Comparison of ENCODE assay signal across 9 cellular contexts in the genomic region with DNA sequence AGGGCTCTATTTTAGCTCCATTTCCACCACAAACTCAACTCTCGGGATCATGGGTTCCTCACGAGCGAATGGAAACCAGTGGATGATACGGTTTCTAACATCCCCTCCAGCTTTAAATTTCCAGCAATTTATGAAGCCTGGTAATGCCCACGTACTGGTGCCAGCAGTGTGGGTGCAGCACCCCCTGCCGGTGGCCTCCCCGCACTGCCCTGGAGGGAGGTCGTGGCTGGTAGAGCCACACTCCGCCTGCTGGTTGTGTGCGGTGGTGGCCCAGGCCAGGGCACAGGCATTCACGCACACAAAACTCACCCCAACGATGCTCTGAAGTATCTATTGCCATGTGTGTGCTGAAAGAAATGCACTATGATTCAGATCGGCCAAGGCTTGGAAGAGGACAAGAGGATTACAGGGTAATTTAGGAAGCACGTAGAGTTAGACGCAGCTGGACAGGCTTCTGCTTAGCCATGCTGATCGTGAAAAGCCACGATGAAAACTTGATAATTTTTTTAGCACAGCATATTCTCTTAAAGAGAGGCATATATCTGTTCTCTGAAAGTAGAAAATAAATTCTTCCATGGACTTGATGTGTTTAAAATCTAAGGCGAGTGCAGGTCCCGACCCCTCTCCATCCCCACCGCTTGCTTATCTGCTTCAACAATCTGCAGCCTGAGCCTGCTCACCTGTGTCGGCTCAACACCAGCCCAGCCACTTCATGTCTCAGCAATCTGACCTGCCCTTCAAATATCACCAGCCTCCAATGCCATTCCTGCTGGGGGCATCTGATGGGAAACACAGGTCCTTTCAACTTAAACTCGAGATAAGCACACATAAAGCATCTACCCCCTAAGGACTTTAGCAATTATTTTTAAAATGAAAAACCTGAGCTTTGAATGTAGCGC. TPM values are rescaled to one million over a fixed set of nuclear protein-coding genes. Genes with fewer than 3 reads are reported as not detected.
DNase-seq lines count a peak whose midpoint lies in the region; FAIRE-seq and TF ChIP-seq lines count a peak whose summit lies in the region.
"Had no signal": no experiment of that assay in that cellular context is flagged by ENCODE, and none has a peak within 500 bp of the region (broad histone marks: within the 10 kb centered on the region; RNA-seq: fewer than 3 reads in every experiment).

No MANE protein-coding gene starts in this region.

- H3K27me3 Mint-ChIP-seq in mesothelial cell of epicardium (ENCODE audit: low read depth), result peaks cover 1% of the 10 kb centered on the region

- H3K27ac Mint-ChIP-seq in mesothelial cell of epicardium, result no peak overlapping the region

- H3K36me3 ChIP-seq in HEK293 (ENCODE audit: control insufficient read depth in 2 of 2, insufficient read depth in 1 of 2, low read length in 2 of 2), result no peaks in the 10 kb centered on the region
- H3K36me3 ChIP-seq in effector memory CD4-positive, alpha-beta T cell (ENCODE audit: control insufficient read depth, insufficient read depth, low read length), result no peaks in the 10 kb centered on the region

- FAIRE-seq in GM12891 (lab: Jason Lieb, UNC), result peak; percentile 96
- FAIRE-seq: islet of Langerhans had no signal

- DNase-seq in GM12891 (ENCODE audit: insufficient read length, low spot score), result peak; percentile 70
- peak; percentile 63 for DNase-seq in MV-4-11 (lab: John Stamatoyannopoulos, UW)
- DNase-seq in activated CD4-positive, alpha-beta T cell treated with anti-CD3 and anti-CD28 coated beads, Interleukin-2, amount 50 U/mL, for 24 hours (ENCODE audit: low read depth in 1 of 2, low spot score in 1 of 2), result peak; percentile 24 to 63
- DNase-seq in effector memory CD4-positive, alpha-beta T cell, result peak in 2 of 3 donors; percentile 12 to 24
- peak; percentile 45 to 82 for DNase-seq in mesothelial cell of epicardium (ENCODE audit: low spot score in 2 of 2, unreplicated experiment in 2 of 2)
- peak; percentile 54 for DNase-seq in stimulated activated CD8-positive, alpha-beta memory T cell treated with anti-CD3 and anti-CD28 coated beads, Interleukin-7, amount 100 ng/mL, for 24 hours (ENCODE audit: low read depth)
- DNase-seq in NCI-H1105 treated with DMSO at 0.1 percent for 48 hours (lab: John Stamatoyannopoulos, UW), result no peak

- no peak overlapping the region for H3K27ac ChIP-seq in HEK293 (ENCODE audit: extremely low read depth, low read depth, low read length)
- H3K27ac ChIP-seq in effector memory CD4-positive, alpha-beta T cell (ENCODE audit: insufficient read depth, low read length, poor library complexity, severe bottlenecking), result no peak overlapping the region

- TF ChIP-seq CTCF in HEK293 (tag by site-specific recombination; IDR thresholded peaks at IDR 0.05) (peak; percentile 66), mesothelial cell of epicardium (IDR thresholded peaks at IDR 0.05; ENCODE audit: unreplicated experiment) (peak; percentile 89)

- POLR2A ChIA-PET in HEK293 (lab: Yijun Ruan, JAX), result no interaction called here

- no peaks in the 10 kb centered on the region for H3K27me3 ChIP-seq in effector memory CD4-positive, alpha-beta T cell (replicated peaks; ENCODE audit: control insufficient read depth, insufficient read depth, low read length, poor library complexity, severe bottlenecking)

- peaks cover 23% of the 10 kb centered on the region for H3K4me1 Mint-ChIP-seq in mesothelial cell of epicardium

- no peaks in the 10 kb centered on the region for H3K36me3 Mint-ChIP-seq in mesothelial cell of epicardium

- H3K4me1 ChIP-seq in HEK293 (ENCODE audit: control insufficient read depth, insufficient read depth, low read length), result peaks cover under 1% of the 10 kb centered on the region; the same call in 1 of the 2 replicates
- no peaks in the 10 kb centered on the region for H3K4me1 ChIP-seq in effector memory CD4-positive, alpha-beta T cell (ENCODE audit: control insufficient read depth, insufficient read depth, low read length, poor library complexity, severe bottlenecking)

- no peak overlapping the region for H3K4me3 Mint-ChIP-seq in mesothelial cell of epicardium

- H3K9me3 ChIP-seq in HEK293 (ENCODE audit: control insufficient read depth, insufficient read depth, low read depth, low read length), result no peaks in the 10 kb centered on the region
- H3K9me3 ChIP-seq in effector memory CD4-positive, alpha-beta T cell (ENCODE audit: control insufficient read depth, low read length), result no peaks in the 10 kb centered on the region

- CTCF ChIA-PET in HEK293 (lab: Yijun Ruan, JAX), result interaction anchor here (0.6 to 1.9 kb wide), 16 partner anchors 9 to 278 kb away, joined by 3 to 13 read pairs (median 3); no protein-coding TSS in a partner anchor

- H3K4me3 ChIP-seq in HEK293 (ENCODE audit: low read depth, low read length), result no peak overlapping the region
- H3K4me3 ChIP-seq in effector memory CD4-positive, alpha-beta T cell (ENCODE audit: insufficient read depth, low read depth, low read length, poor library complexity, severe bottlenecking), result no peak overlapping the region

- no peaks in the 10 kb centered on the region for H3K9me3 Mint-ChIP-seq in mesothelial cell of epicardium

- no peak for TF ChIP-seq POLR2A in GM12891 (IDR thresholded peaks at IDR 0.05; ENCODE audit: low read depth, low read length)

TF ChIP-seq in GM12891, 5 proteins besides CTCF, POLR2A, EP300 and RAD21:
- TF ChIP-seq TAF1 (IDR thresholded peaks at IDR 0.05; ENCODE audit: low read depth, low read length) (no peak), SPI1 (IDR thresholded peaks at IDR 0.05; ENCODE audit: low read depth, low read length) (no peak), POLR2AphosphoS5 (IDR thresholded peaks at IDR 0.05; ENCODE audit: low read depth, low read length) (no peak), PAX5 (IDR thresholded peaks at IDR 0.05; ENCODE audit: insufficient read depth, low read length, severe bottlenecking) (no peak), POU2F2 (IDR thresholded peaks at IDR 0.05; ENCODE audit: low read depth, low read length) (no peak)

TF ChIP-seq in HEK293, 187 proteins besides CTCF, POLR2A, EP300 and RAD21:
- no peak for TF ChIP-seq ZNF391 (tag by site-specific recombination; IDR thresholded peaks at IDR 0.05; ENCODE audit: borderline replicate concordance, low read depth)
- TF ChIP-seq ZNF654 (tag by site-specific recombination; IDR thresholded peaks at IDR 0.05; ENCODE audit: low read depth), result peak; percentile 68
- TF ChIP-seq EGR2 (tag by site-specific recombination; IDR thresholded peaks at IDR 0.05; ENCODE audit: low read depth), result 0 out of 2 replicates have a peak, but pooled peaks have one; percentile 9
- TF ChIP-seq, protein P1, sequence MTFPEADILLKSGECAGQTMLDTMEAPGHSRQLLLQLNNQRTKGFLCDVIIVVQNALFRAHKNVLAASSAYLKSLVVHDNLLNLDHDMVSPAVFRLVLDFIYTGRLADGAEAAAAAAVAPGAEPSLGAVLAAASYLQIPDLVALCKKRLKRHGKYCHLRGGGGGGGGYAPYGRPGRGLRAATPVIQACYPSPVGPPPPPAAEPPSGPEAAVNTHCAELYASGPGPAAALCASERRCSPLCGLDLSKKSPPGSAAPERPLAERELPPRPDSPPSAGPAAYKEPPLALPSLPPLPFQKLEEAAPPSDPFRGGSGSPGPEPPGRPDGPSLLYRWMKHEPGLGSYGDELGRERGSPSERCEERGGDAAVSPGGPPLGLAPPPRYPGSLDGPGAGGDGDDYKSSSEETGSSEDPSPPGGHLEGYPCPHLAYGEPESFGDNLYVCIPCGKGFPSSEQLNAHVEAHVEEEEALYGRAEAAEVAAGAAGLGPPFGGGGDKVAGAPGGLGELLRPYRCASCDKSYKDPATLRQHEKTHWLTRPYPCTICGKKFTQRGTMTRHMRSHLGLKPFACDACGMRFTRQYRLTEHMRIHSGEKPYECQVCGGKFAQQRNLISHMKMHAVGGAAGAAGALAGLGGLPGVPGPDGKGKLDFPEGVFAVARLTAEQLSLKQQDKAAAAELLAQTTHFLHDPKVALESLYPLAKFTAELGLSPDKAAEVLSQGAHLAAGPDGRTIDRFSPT (tag by site-specific recombination; IDR thresholded peaks at IDR 0.05), result peak; percentile 34; the same call in 1 of the 2 replicates
- no peak for TF ChIP-seq REPIN1 (tag by site-specific recombination; IDR thresholded peaks at IDR 0.05; ENCODE audit: low read depth)
- 0 out of 2 replicates have a peak, but pooled peaks have one; percentile 10 for TF ChIP-seq ZFHX2 (tag by site-specific recombination; conservative IDR thresholded peaks at IDR 0.05)
- TF ChIP-seq, protein P2, sequence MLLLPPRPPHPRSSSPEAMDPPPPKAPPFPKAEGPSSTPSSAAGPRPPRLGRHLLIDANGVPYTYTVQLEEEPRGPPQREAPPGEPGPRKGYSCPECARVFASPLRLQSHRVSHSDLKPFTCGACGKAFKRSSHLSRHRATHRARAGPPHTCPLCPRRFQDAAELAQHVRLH (tag by site-specific recombination; IDR thresholded peaks at IDR 0.05), result peak; percentile 69; the same call in 1 of the 2 replicates
TF ChIP-seq in HEK293: peak in this region for 5.

RNA-seq across cellular contexts. Expression of gene SCD5, which starts 59.1 kb away (rescaled TPM):
- 0.09 TPM for polyA plus RNA-seq in GM12891 (2012; ENCODE audit: low read depth, missing spikeins)
- 25.7 to 27.2 TPM (median 26.1 TPM) in 3 replicates for total RNA-seq in mesothelial cell of epicardium
